Comparison of ENCODE assay signal across 8 cellular contexts in genomic region chr6:113642714-113643442, GRCh38.
A peak's percentile ranks its signal among the peaks of the same experiment; 100 is the strongest.
DNase-seq lines count a peak whose midpoint lies in the region; ATAC-seq and TF ChIP-seq lines count a peak whose summit lies in the region.

No MANE protein-coding gene starts in this region.

- TF ChIP-seq CTCF in LNCaP clone FGC (IDR thresholded peaks at IDR 0.05; ENCODE audit: control insufficient read depth, extremely low read depth, insufficient read depth) = no peak
- no peak for TF ChIP-seq CTCF in activated B cell treated with CpG ODN at 0.5 μM for 24 hours (IDR thresholded peaks at IDR 0.05)
- TF ChIP-seq CTCF in thyroid gland (IDR thresholded peaks at IDR 0.05) = no peak
- TF ChIP-seq CTCF in natural killer cell (IDR thresholded peaks at IDR 0.05) = no peak

- TF ChIP-seq POLR2A in thyroid gland (IDR thresholded peaks at IDR 0.05) = no peak

- H3K9me3 Mint-ChIP-seq in activated B cell treated with CpG ODN at 0.5 μM for 24 hours (no peaks in the 10 kb centered on the region), natural killer cell (peaks cover 0 to 4% of the 10 kb centered on the region in 2 donors)

- H3K4me1 Mint-ChIP-seq in activated B cell treated with CpG ODN at 0.5 μM for 24 hours (peaks cover 53% of the 10 kb centered on the region), natural killer cell (no peaks in the 10 kb centered on the region)

- H3K27me3 Mint-ChIP-seq in activated B cell treated with CpG ODN at 0.5 μM for 24 hours = no peaks in the 10 kb centered on the region
- H3K27me3 Mint-ChIP-seq in natural killer cell (ENCODE audit: low read depth in 2 of 2) = no peaks in the 10 kb centered on the region

- peak; percentile 4 for DNase-seq in H7
- DNase-seq in LNCaP clone FGC (ENCODE audit: low read depth) = peak; percentile 78
- DNase-seq in activated B cell treated with CpG ODN at 0.5 μM for 24 hours = no peak
- DNase-seq in thyroid gland = peak; percentile 4 to 10
- DNase-seq in natural killer cell = no peak
- DNase-seq in SW 1271 (lab: John Stamatoyannopoulos, UW) = no peak
- DNase-seq in foreskin melanocyte = no peak

- POLR2A ChIA-PET in activated B cell treated with CpG ODN at 0.5 μM for 24 hours (lab: Charles Lee) = interaction anchor here (0.8 to 2.2 kb wide), 6 partner anchors 9 to 1614 kb away, joined by 3 to 18 read pairs (median 4); no protein-coding TSS in a partner anchor

- H3K4me1 ChIP-seq in thyroid gland = peaks cover 4 to 5% of the 10 kb centered on the region in 2 donors

- H3K27me3 ChIP-seq in H7 (ENCODE audit: control insufficient read depth, insufficient read depth, low read length) (no peaks in the 10 kb centered on the region), thyroid gland (no peaks in the 10 kb centered on the region)

- H3K36me3 ChIP-seq in H7 (replicated peaks; ENCODE audit: control insufficient read depth, insufficient read depth, low read length) (no peaks in the 10 kb centered on the region), thyroid gland (no peaks in the 10 kb centered on the region)

- intact Hi-C loops in activated B cell treated with CpG ODN at 0.5 μM for 24 hours (cut with micrococcal nuclease) (loop anchor here (1.0 kb wide), 1 partner anchor 12 kb away; no protein-coding TSS in a partner anchor), thyroid gland (cut with DNase I) (no loop called here), natural killer cell (cut with micrococcal nuclease) (no loop called here)

- H3K36me3 Mint-ChIP-seq in activated B cell treated with CpG ODN at 0.5 μM for 24 hours (ENCODE audit: low read depth) (no peaks in the 10 kb centered on the region), natural killer cell (no peaks in the 10 kb centered on the region)

- peak; percentile 96 for ATAC-seq in GM18511 (IDR thresholded peaks at IDR 0.05; ENCODE audit: unreplicated experiment)
- ATAC-seq in activated B cell treated with CpG ODN at 0.5 μM for 24 hours (ENCODE audit: low read depth) = peak; percentile 66
- ATAC-seq in natural killer cell = no peak

- H3K27ac ChIP-seq in thyroid gland = no peak overlapping the region

- 91 to 93% methylated on average over 2 of the region's 2 CpGs for WGBS in thyroid gland, 2 donors

- peak overlapping the region; percentile 2 for H3K4me3 Mint-ChIP-seq in activated B cell treated with CpG ODN at 0.5 μM for 24 hours
- no peak overlapping the region for H3K4me3 Mint-ChIP-seq in natural killer cell

- H3K9me3 ChIP-seq in thyroid gland = no peaks in the 10 kb centered on the region

- CTCF ChIA-PET in activated B cell treated with CpG ODN at 0.5 μM for 24 hours (lab: Charles Lee) = interaction anchor here (0.8 kb wide), 1 partner anchor 216 kb away, joined by 3 read pairs; no protein-coding TSS in a partner anchor

- H3K27ac Mint-ChIP-seq in activated B cell treated with CpG ODN at 0.5 μM for 24 hours = peak overlapping the region; percentile 54
- no peak overlapping the region for H3K27ac Mint-ChIP-seq in natural killer cell

- H3K4me3 ChIP-seq in H7 (ENCODE audit: insufficient read depth, low read depth, low read length) = no peak overlapping the region
- no peak overlapping the region for H3K4me3 ChIP-seq in LNCaP clone FGC (ENCODE audit: low read depth, low read length)
- no peak overlapping the region for H3K4me3 ChIP-seq in thyroid gland (replicated peaks in 1 of 3)

Comparison
In these comparisons a context has a peak if more than half of its experiments do, and no peak if none do; other contexts are left out.
1. ATAC-seq: peak in GM18511 (single experiment) and activated B cell treated with CpG ODN at 0.5 μM for 24 hours (single experiment); none in natural killer cell (0 of 3).
2. DNase-seq: peak in H7 (single experiment), LNCaP clone FGC (single experiment) and thyroid gland (2 of 2); none in activated B cell treated with CpG ODN at 0.5 μM for 24 hours (single experiment), natural killer cell (single experiment), SW 1271 (0 of 2) and foreskin melanocyte (single experiment).